ENCODE assay signal across 13 cellular contexts in genomic region chr13:77506874-77507273, GRCh38. TPM values are rescaled to one million over a fixed set of nuclear protein-coding genes. Genes with fewer than 3 reads are reported as not detected.
A peak's percentile ranks its signal among the peaks of the same experiment; 100 is the strongest.
DNase-seq lines count a peak whose midpoint lies in the region; FAIRE-seq and TF ChIP-seq lines count a peak whose summit lies in the region.
"Had no signal": no experiment of that assay in that cellular context is flagged by ENCODE, and none has a peak within 500 bp of the region (broad histone marks: within the 10 kb centered on the region; RNA-seq: fewer than 3 reads in every experiment).

No MANE protein-coding gene starts in this region.

- no peak overlapping the region for H3K27ac ChIP-seq in brain microvascular endothelial cell
- no peak overlapping the region for H3K27ac ChIP-seq in ovary

- DNase-seq in ELR (ENCODE audit: low read depth) (peak; percentile 30), NAMALWA (ENCODE audit: low spot score) (peak; percentile 62), brain microvascular endothelial cell (no peak), ovary (no peak), GM19239 (ENCODE audit: insufficient read length, low spot score) (no peak), NCI-H2196 (lab: John Stamatoyannopoulos, UW; ENCODE audit: unreplicated experiment) (no peak), MV-4-11 (lab: John Stamatoyannopoulos, UW) (no peak)
- DNase-seq: activated T-cell treated with anti-CD3 and anti-CD28 coated beads for 4 hours, NCI-H2081 had no signal

- TF ChIP-seq CTCF in brain microvascular endothelial cell (IDR thresholded peaks at IDR 0.05; ENCODE audit: low read depth, low read length, missing control alignments) (peak; percentile 8), nephron (IDR thresholded peaks at IDR 0.05; ENCODE audit: unreplicated experiment in 3 of 3) (peak; percentile 15 to 30 (median 29)), ovary (IDR thresholded peaks at IDR 0.05) (no peak)

- intact Hi-C loops in ovary (cut with DNase I): no loop called here

- TF ChIP-seq POLR2A in ovary (IDR thresholded peaks at IDR 0.05): no peak

- H3K9me3 ChIP-seq in ovary: no peaks in the 10 kb centered on the region

- H3K36me3 Mint-ChIP-seq in nephron (ENCODE audit: low read depth): no peaks in the 10 kb centered on the region

- H3K4me3 ChIP-seq in brain microvascular endothelial cell (ENCODE audit: low read depth, low read length) (no peak overlapping the region), ovary (no peak overlapping the region)

- in situ Hi-C loops in brain microvascular endothelial cell (cut with HindIII; ENCODE audit: low pct_ligation_motif_present, low sequenced_read_pairs): no loop called here

- H3K36me3 ChIP-seq in brain microvascular endothelial cell (replicated peaks): no peaks in the 10 kb centered on the region
- no peaks in the 10 kb centered on the region for H3K36me3 ChIP-seq in ovary

- 90 to 97% (median 90%) methylated on average over 3 of the region's 3 CpGs for WGBS in ovary, 3 donors

- FAIRE-seq in GM19239 (lab: Jason Lieb, UNC): no peak

- H3K4me1 Mint-ChIP-seq in nephron: peaks cover 26% of the 10 kb centered on the region

- no peaks in the 10 kb centered on the region for H3K27me3 ChIP-seq in brain microvascular endothelial cell (replicated peaks)
- H3K27me3 ChIP-seq in ovary: no peaks in the 10 kb centered on the region

- peak overlapping the region in 2 of 3 experiments; percentile 45 to 78 for H3K27ac Mint-ChIP-seq in nephron
- H3K27ac Mint-ChIP-seq: dendritic cell treated with granulocyte-macrophage colony-stimulating factor and Interleukin-4, amounts not matched to agents 40 ng/mL and 50 ng/mL, for 4 days; progenitor cell of endocrine pancreas had no signal

- H3K4me3 Mint-ChIP-seq in nephron: no peak overlapping the region
- H3K4me3 Mint-ChIP-seq: dendritic cell treated with granulocyte-macrophage colony-stimulating factor and Interleukin-4, amounts not matched to agents 40 ng/mL and 50 ng/mL, for 4 days had no signal

- H3K4me1 ChIP-seq in ovary (ENCODE audit: insufficient read depth): no peaks in the 10 kb centered on the region

- TF ChIP-seq EP300 in ovary (IDR thresholded peaks at IDR 0.05): no peak

- no peaks in the 10 kb centered on the region for H3K27me3 Mint-ChIP-seq in nephron (ENCODE audit: low read depth)
- H3K27me3 Mint-ChIP-seq: dendritic cell treated with granulocyte-macrophage colony-stimulating factor and Interleukin-4, amounts not matched to agents 40 ng/mL and 50 ng/mL, for 4 days had no signal

- no peaks in the 10 kb centered on the region for H3K9me3 Mint-ChIP-seq in nephron
- H3K9me3 Mint-ChIP-seq: dendritic cell treated with granulocyte-macrophage colony-stimulating factor and Interleukin-4, amounts not matched to agents 40 ng/mL and 50 ng/mL, for 4 days had no signal

RNA-seq across cellular contexts. Expression of gene SCEL, which starts 28.6 kb away (rescaled TPM):
- total RNA-seq in ovary: not detected
- polyA plus RNA-seq in ovary: under 1 TPM in 1 of 2 donors, not detected in 1; 0.04 TPM
- total RNA-seq: progenitor cell of endocrine pancreas; T-helper 1 cell treated with Interleukin-12 subunit alpha and Interleukin-12 subunit beta and Interleukin-4 antibody, amounts not matched to agents 30 ng/mL and 1 ng/mL, for 36 hours had no signal

Comparison
In these comparisons a context has a peak if more than half of its experiments do, and no peak if none do; other contexts are left out.
1. DNase-seq: peak in ELR (single experiment) and NAMALWA (single experiment); none in brain microvascular endothelial cell (single experiment), ovary (0 of 5), GM19239 (single experiment), NCI-H2196 (single experiment) and MV-4-11 (single experiment).
2. CTCF ChIP-seq: peak in brain microvascular endothelial cell (single experiment) and nephron (3 of 3); none in ovary (0 of 3).